Comparison of ENCODE assay signal across 18 cellular contexts in the genomic region with DNA sequence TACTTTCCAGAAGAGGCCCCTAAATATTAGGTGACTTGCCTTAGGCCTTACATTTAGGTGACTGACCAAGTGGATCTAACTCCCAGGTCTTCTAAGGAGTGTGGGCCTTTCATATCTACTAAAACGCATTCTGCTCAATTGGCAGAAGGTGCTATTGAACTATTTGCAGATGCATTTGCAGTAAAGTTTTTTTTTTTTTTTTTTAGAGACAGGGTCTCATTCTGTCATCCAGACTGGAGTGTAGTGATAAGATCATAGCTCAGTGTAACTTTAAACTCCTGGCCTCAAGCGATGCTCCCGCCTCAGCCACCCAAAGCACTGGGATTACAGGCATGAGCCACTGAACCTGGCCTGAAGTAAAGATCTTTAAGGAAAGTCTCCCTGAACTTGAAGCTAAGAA. TPM values are rescaled to one million over a fixed set of nuclear protein-coding genes. Genes with fewer than 3 reads are reported as not detected.
DNase-seq lines count a peak whose midpoint lies in the region; ATAC-seq, FAIRE-seq and TF ChIP-seq lines count a peak whose summit lies in the region.
"Had no signal": no experiment of that assay in that cellular context is flagged by ENCODE, and none has a peak within 500 bp of the region (broad histone marks: within the 10 kb centered on the region; RNA-seq: fewer than 3 reads in every experiment).

No MANE protein-coding gene starts in this region.

- H3K36me3 ChIP-seq in SK-N-SH (replicated peaks in 1 of 2; ENCODE audit: control insufficient read depth in 1 of 2, insufficient read depth in 2 of 2, low read length in 1 of 2) (no peaks in the 10 kb centered on the region), keratinocyte (ENCODE audit: control insufficient read depth in 2 of 2, extremely low read depth in 1 of 2, insufficient read depth in 2 of 2, low read length in 2 of 2) (no peaks in the 10 kb centered on the region)
- H3K36me3 ChIP-seq: BLaER1 treated with 17β-estradiol and CSF1 and Interleukin-3, amounts not matched to agents 10 nM and 100 nM; lower lobe of right lung; spleen had no signal

- WGBS in A549 (ENCODE audit: missing lambda C conversion rate): 13% methylated on average over 3 of the region's 3 CpGs
- 7% methylated on average over 3 of the region's 3 CpGs for WGBS in SK-N-SH (ENCODE audit: low lambda C conversion rate)
- WGBS in lower leg skin, 2 donors: 24 to 31% methylated on average over 3 of the region's 3 CpGs

- H3K79me2 ChIP-seq in SK-N-SH (ENCODE audit: insufficient read depth): no peaks in the 10 kb centered on the region; the same call in 1 of the 2 replicates
- no peaks in the 10 kb centered on the region for H3K79me2 ChIP-seq in keratinocyte (ENCODE audit: control insufficient read depth, insufficient read depth, low read length)

- H3K27ac ChIP-seq in A549 (peak overlapping the region; percentile 49 to 52; a peak in 4 of 6 replicates), SK-N-SH (ENCODE audit: low read depth in 2 of 2, low read length in 1 of 2) (peak overlapping the region in 1 of 2 experiments; percentile 43; a peak in 1 of 4 replicates), keratinocyte (ENCODE audit: control insufficient read depth, insufficient read depth, low read length) (no peak overlapping the region)
- H3K27ac ChIP-seq: lower lobe of right lung, spleen had no signal

- H3K4me3 ChIP-seq in A549 (no peak overlapping the region), SK-N-SH (ENCODE audit: low read depth in 2 of 2, low read length in 1 of 2) (no peak overlapping the region), keratinocyte (ENCODE audit: control insufficient read depth in 2 of 3, extremely low read depth in 1 of 3, insufficient read depth in 2 of 3, low read depth in 1 of 3, low read length in 3 of 3) (no peak overlapping the region), lower leg skin (ENCODE audit: low read depth, poor library complexity, severe bottlenecking) (no peak overlapping the region)
- H3K4me3 ChIP-seq: BLaER1 treated with 17β-estradiol and CSF1 and Interleukin-3, amounts not matched to agents 10 nM and 100 nM; lower lobe of right lung; spleen had no signal

- ATAC-seq in A549: peak in 1 of 2 experiments; percentile 12; a peak in 2 of 6 replicates

- TF ChIP-seq POLR2A in A549 (IDR thresholded peaks at IDR 0.05; ENCODE audit: low read length): no peak
- no peak for TF ChIP-seq POLR2A in lower leg skin (IDR thresholded peaks at IDR 0.05)

- TF ChIP-seq CTCF in A549 (IDR thresholded peaks at IDR 0.05) (no peak), SK-N-SH (IDR thresholded peaks at IDR 0.05) (no peak), keratinocyte (optimal IDR thresholded peaks at IDR 0.05 in 1 of 3, IDR thresholded peaks at IDR 0.05 in 1 of 3, conservative IDR thresholded peaks at IDR 0.05 in 1 of 3; ENCODE audit: extremely low read depth in 1 of 3, insufficient read depth in 2 of 3, low read length in 3 of 3) (no peak), lower leg skin (IDR thresholded peaks at IDR 0.05) (no peak)

- H3K27me3 ChIP-seq in SK-N-SH (ENCODE audit: insufficient read depth) (no peaks in the 10 kb centered on the region), keratinocyte (ENCODE audit: control insufficient read depth, extremely low read depth, insufficient read depth, low read length) (no peaks in the 10 kb centered on the region)
- H3K27me3 ChIP-seq: BLaER1 treated with 17β-estradiol and CSF1 and Interleukin-3, amounts not matched to agents 10 nM and 100 nM had no signal

- H3K9me3 ChIP-seq in A549 (no peaks in the 10 kb centered on the region), SK-N-SH (peaks cover 7% of the 10 kb centered on the region), keratinocyte (ENCODE audit: control insufficient read depth, low read depth, low read length) (no peaks in the 10 kb centered on the region)
- H3K9me3 ChIP-seq: Caco-2, lower lobe of right lung, spleen had no signal

- TF ChIP-seq RAD21 in A549 (conservative IDR thresholded peaks at IDR 0.05 in 1 of 2, IDR thresholded peaks at IDR 0.05 in 1 of 2) (no peak), SK-N-SH (IDR thresholded peaks at IDR 0.05; ENCODE audit: low read length) (no peak)

- H3K9me1 ChIP-seq in keratinocyte (ENCODE audit: control insufficient read depth, extremely low read depth, insufficient read depth, low read length): no peaks in the 10 kb centered on the region

- H2AFZ ChIP-seq in SK-N-SH (ENCODE audit: low read depth): peak overlapping the region; percentile 97
- H2AFZ ChIP-seq in keratinocyte (ENCODE audit: control insufficient read depth, low read length): peak overlapping the region; percentile 20

- H3K4me2 ChIP-seq in A549: peak overlapping the region; percentile 51
- no peak overlapping the region for H3K4me2 ChIP-seq in SK-N-SH
- H3K4me2 ChIP-seq in keratinocyte (ENCODE audit: control insufficient read depth, extremely low read depth, insufficient read depth, low read depth, low read length): peak overlapping the region; percentile 51
- H3K4me2 ChIP-seq: BLaER1 treated with 17β-estradiol and CSF1 and Interleukin-3, amounts not matched to agents 10 nM and 100 nM had no signal

- no peaks in the 10 kb centered on the region for H4K20me1 ChIP-seq in SK-N-SH (ENCODE audit: insufficient read depth)
- H4K20me1 ChIP-seq in keratinocyte (ENCODE audit: control insufficient read depth, extremely low read depth, insufficient read depth, low read length): no peaks in the 10 kb centered on the region
- H4K20me1 ChIP-seq: BLaER1 treated with 17β-estradiol and CSF1 and Interleukin-3, amounts not matched to agents 10 nM and 100 nM had no signal

- DNase-seq in A549 (ENCODE audit: low read depth in 1 of 2, low spot score in 1 of 2): no peak
- DNase-seq in HEK293T (ENCODE audit: extremely low spot score): no peak
- no peak for DNase-seq in SK-N-SH
- no peak for DNase-seq in keratinocyte (ENCODE audit: low read depth, low spot score)
- no peak for DNase-seq in stimulated activated CD4-positive, alpha-beta T cell treated with anti-CD3 and anti-CD28 coated beads, Interleukin-1b, Interleukin-23, amount 100 ng/mL, for 48 hours
- no peak for DNase-seq in iPS-NIHi11 (ENCODE audit: low spot score)
- no peak for DNase-seq in lower leg skin (ENCODE audit: low spot score in 2 of 2)
- DNase-seq in amygdala (lab: John Stamatoyannopoulos, UW): no peak
- DNase-seq: kidney, spleen had no signal

- peaks cover 12% of the 10 kb centered on the region for H3K4me1 ChIP-seq in A549
- peaks cover 0 to 11% of the 10 kb centered on the region in 2 experiments; a peak in 2 of 4 replicates for H3K4me1 ChIP-seq in SK-N-SH (ENCODE audit: control insufficient read depth in 1 of 2, insufficient read depth in 2 of 2, low read depth in 1 of 2, low read length in 1 of 2)
- H3K4me1 ChIP-seq in keratinocyte (ENCODE audit: control insufficient read depth, extremely low read depth, insufficient read depth, low read length): peaks cover 9% of the 10 kb centered on the region
- H3K4me1 ChIP-seq: lower lobe of right lung had no signal

- FAIRE-seq in A549 (lab: Jason Lieb, UNC): no peak
- FAIRE-seq in keratinocyte (lab: Jason Lieb, UNC): no peak

- dilution Hi-C loops in keratinocyte (cut with MboI; ENCODE audit: extremely low pct_ligation_motif_present, low sequenced_read_pairs): loop anchor here (25.0 kb wide), 1 partner anchor 347 kb away; no protein-coding TSS in a partner anchor

- POLR2A ChIA-PET in A549 (lab: Yijun Ruan, JAX) (interaction anchor here (2.4 kb wide), 1 partner anchor 13 kb away, joined by 18 read pairs; the partner anchor contains the start of gene ACBD6), HEK293T (lab: Yijun Ruan, JAX) (interaction anchor here (1.0 to 8.9 kb wide), 2 partner anchors 9 to 13 kb away, joined by 3 to 46 read pairs; partner anchors contain the start of gene ACBD6), SK-N-SH (lab: Yijun Ruan, JAX) (interaction anchor here (0.9 to 1.4 kb wide), 3 partner anchors 13 to 574 kb away, joined by 4 to 10 read pairs (median 5); partner anchors contain the start of gene ACBD6)

- CTCF ChIA-PET in A549 (lab: Yijun Ruan, JAX): interaction anchor here (0.8 to 10.9 kb wide), 41 partner anchors 8 to 651 kb away, joined by 3 to 145 read pairs (median 5); partner anchors contain the start of genes ACBD6 and XPR1
- CTCF ChIA-PET in HEK293T (lab: Yijun Ruan, JAX): interaction anchor here (0.9 to 2.8 kb wide), 10 partner anchors 10 to 675 kb away, joined by 3 to 18 read pairs (median 3); partner anchors contain the start of gene ACBD6
- CTCF ChIA-PET in SK-N-SH (lab: Yijun Ruan, JAX): interaction anchor here (0.6 to 9.8 kb wide), 40 partner anchors 8 to 654 kb away, joined by 3 to 157 read pairs (median 4); partner anchors contain the start of genes ACBD6 and XPR1

- H3K9ac ChIP-seq in SK-N-SH: no peak overlapping the region
- H3K9ac ChIP-seq in keratinocyte (ENCODE audit: control insufficient read depth, extremely low read depth, insufficient read depth, low read length): no peak overlapping the region
- H3K9ac ChIP-seq: BLaER1 treated with 17β-estradiol and CSF1 and Interleukin-3, amounts not matched to agents 10 nM and 100 nM had no signal

- no peaks in the 10 kb centered on the region for H3K9me2 ChIP-seq in SK-N-SH

- TF ChIP-seq EP300 in A549 (IDR thresholded peaks at IDR 0.05) (no peak), SK-N-SH (IDR thresholded peaks at IDR 0.05; ENCODE audit: borderline replicate concordance in 1 of 2, low read depth in 1 of 2, low read length in 1 of 2) (no peak)

- H3F3A ChIP-seq in SK-N-SH (replicated peaks; ENCODE audit: insufficient read depth): peaks cover 7% of the 10 kb centered on the region

- intact Hi-C loops in lower leg skin (cut with DNase I; ENCODE audit: low total_unique reads): loop anchor here (10.0 kb wide), 1 partner anchor 649 kb away; no protein-coding TSS in a partner anchor

RNA-seq across cellular contexts. Expression of gene ACBD6, which starts 13.0 kb away (rescaled TPM):
- polyA plus RNA-seq in A549 (2011; rRNA removed) (78.7 and 91.3 TPM in 2 replicates), A549 (2017; fragmentation: RNase III; extraction: RNeasy Plus Mini Kit Qiagen cat#74134 plus additional on column Dnase treatment) (59.8 to 61.4 TPM (median 61.4 TPM) in 3 replicates), SK-N-SH (2012; rRNA removed) (60.9 and 65.2 TPM in 2 replicates), keratinocyte (47.5 to 53.6 TPM (median 50.5 TPM) in 3 replicates)
- polyA plus RNA-seq in A549 (2012; cell fraction: cytosol; rRNA removed): 55.5 and 58.7 TPM in 2 replicates
- 66.8 and 68.1 TPM in 2 replicates for polyA plus RNA-seq in A549 (2012; cell fraction: nucleus; rRNA removed)
- polyA minus RNA-seq in A549 (2011; rRNA and poly(A)+ RNA removed): 91.5 and 94.8 TPM in 2 replicates
- polyA plus RNA-seq in SK-N-SH (2012; cell fraction: cytosol; rRNA removed): 52.0 and 56.0 TPM in 2 replicates
- polyA plus RNA-seq in SK-N-SH (2012; cell fraction: nucleus; rRNA removed): 124 and 135 TPM in 2 replicates
- 30.2 TPM for polyA plus RNA-seq in keratinocyte (2011; ENCODE audit: low read depth)
- polyA plus RNA-seq in keratinocyte (2011; cell fraction: cytosol; rRNA removed): 52.9 and 66.8 TPM in 2 replicates
- 86.1 and 94.6 TPM in 2 replicates for polyA plus RNA-seq in keratinocyte (2011; cell fraction: nucleus; rRNA removed)
- polyA plus RNA-seq in keratinocyte (2012; ENCODE audit: low replicate concordance): 50.4 and 54.0 TPM in 2 replicates
- polyA minus RNA-seq in keratinocyte: 56.5 to 87.7 TPM (median 72.0 TPM) in 3 replicates
- polyA minus RNA-seq in keratinocyte (2011; cell fraction: cytosol; rRNA and poly(A)+ RNA removed): 34.0 TPM
- polyA minus RNA-seq in keratinocyte (2011; cell fraction: nucleus; rRNA and poly(A)+ RNA removed): 44.4 and 74.8 TPM in 2 replicates
- 10 to 100 TPM; 31.3 to 43.1 (median 36.9) TPM for total RNA-seq in lower leg skin

RNA-seq across cellular contexts. Expression of gene OVAAL, which starts 43.4 kb away (rescaled TPM):
- not detected in 2 replicates for polyA plus RNA-seq in A549 (2011; rRNA removed)
- polyA plus RNA-seq in A549 (2012; cell fraction: cytosol; rRNA removed): 0.03 TPM in 1 of 2 replicates, not detected in the other
- 0.04 TPM in 1 of 2 replicates, not detected in the other for polyA plus RNA-seq in A549 (2012; cell fraction: nucleus; rRNA removed)
- polyA plus RNA-seq in A549 (2017; fragmentation: RNase III; extraction: RNeasy Plus Mini Kit Qiagen cat#74134 plus additional on column Dnase treatment): 0.08 to 0.12 TPM (median 0.09 TPM) in 3 replicates
- not detected in 2 replicates for polyA minus RNA-seq in A549 (2011; rRNA and poly(A)+ RNA removed)
- polyA plus RNA-seq in SK-N-SH (2012; rRNA removed): not detected in 2 replicates
- polyA plus RNA-seq in SK-N-SH (2012; cell fraction: cytosol; rRNA removed): not detected in 2 replicates
- polyA plus RNA-seq in SK-N-SH (2012; cell fraction: nucleus; rRNA removed): 0.05 TPM in 1 of 2 replicates, not detected in the other
- not detected in 3 replicates for polyA plus RNA-seq in keratinocyte
- polyA plus RNA-seq in keratinocyte (2011; ENCODE audit: low read depth): not detected
- not detected in 2 replicates for polyA plus RNA-seq in keratinocyte (2011; cell fraction: cytosol; rRNA removed)
- polyA plus RNA-seq in keratinocyte (2011; cell fraction: nucleus; rRNA removed): not detected in 2 replicates
- not detected in 2 replicates for polyA plus RNA-seq in keratinocyte (2012; ENCODE audit: low replicate concordance)
- polyA minus RNA-seq in keratinocyte: not detected in 3 replicates
- polyA minus RNA-seq in keratinocyte (2011; cell fraction: cytosol; rRNA and poly(A)+ RNA removed): not detected
- not detected in 2 replicates for polyA minus RNA-seq in keratinocyte (2011; cell fraction: nucleus; rRNA and poly(A)+ RNA removed)
- total RNA-seq in lower leg skin: not detected
- total RNA-seq: activated CD4-positive, alpha-beta T cell treated with anti-CD3 and anti-CD28 coated beads for 36 hours; Caco-2; H9; kidney; lower lobe of right lung; occipital lobe; spleen; T-helper 17 cell; temporal lobe had no signal
- polyA plus RNA-seq: spleen had no signal
